Comparison of ENCODE assay signal across 22 cellular contexts in the genomic region with DNA sequence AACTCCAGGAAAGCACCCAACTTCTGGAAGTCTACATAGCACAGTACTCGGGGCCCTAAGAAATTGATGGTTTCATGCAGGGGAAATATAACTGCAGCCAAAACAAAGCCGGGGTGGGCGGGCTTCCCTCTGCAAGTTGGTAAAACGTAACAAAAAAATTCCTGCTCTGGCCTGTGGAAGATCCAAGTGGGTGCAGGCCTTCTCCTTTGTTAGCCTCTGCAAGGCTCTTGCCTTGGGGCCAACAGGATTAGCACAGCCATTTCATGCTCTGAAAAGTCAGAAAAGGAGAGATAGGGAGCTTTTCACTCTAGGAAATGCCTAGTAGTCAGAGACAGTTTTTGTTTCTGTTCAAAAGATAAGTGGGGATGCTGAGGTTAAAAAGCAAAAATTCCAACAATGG.
DNase-seq lines count a peak whose midpoint lies in the region; ATAC-seq and TF ChIP-seq lines count a peak whose summit lies in the region.
"Had no signal": no experiment of that assay in that cellular context is flagged by ENCODE, and none has a peak within 500 bp of the region (broad histone marks: within the 10 kb centered on the region; RNA-seq: fewer than 3 reads in every experiment).

No MANE protein-coding gene starts in this region.

- H3K4me1 Mint-ChIP-seq in CD4-positive, CD25-positive, alpha-beta regulatory T cell: peaks cover 13 to 35% (median 18%) of the 10 kb centered on the region in 4 donors
- peaks cover 14% of the 10 kb centered on the region for H3K4me1 Mint-ChIP-seq in mesothelial cell of epicardium
- H3K4me1 Mint-ChIP-seq in activated T-cell treated with anti-CD3 and anti-CD28 coated beads, Interleukin-2, amount 50 U/mL, for 24 hours (ENCODE audit: low read depth): peaks cover 5% of the 10 kb centered on the region

- H3K9me3 Mint-ChIP-seq in CD4-positive, CD25-positive, alpha-beta regulatory T cell: no peaks in the 10 kb centered on the region
- no peaks in the 10 kb centered on the region for H3K9me3 Mint-ChIP-seq in mesothelial cell of epicardium
- no peaks in the 10 kb centered on the region for H3K9me3 Mint-ChIP-seq in activated T-cell treated with anti-CD3 and anti-CD28 coated beads, Interleukin-2, amount 50 U/mL, for 24 hours

- ATAC-seq in CD4-positive, CD25-positive, alpha-beta regulatory T cell (ENCODE audit: low read depth in 2 of 2): no peak
- ATAC-seq in HG02610 (IDR thresholded peaks at IDR 0.05; ENCODE audit: unreplicated experiment): no peak

- 62% methylated on average over 4 of the region's 4 CpGs for WGBS in HUES64

- no peaks in the 10 kb centered on the region for H3K27me3 ChIP-seq in CD4-positive, CD25-positive, alpha-beta regulatory T cell (ENCODE audit: control insufficient read depth, insufficient read depth, low read length)
- no peaks in the 10 kb centered on the region for H3K27me3 ChIP-seq in HUES64 (ENCODE audit: insufficient read depth, low read length)

- DNase-seq in CD4-positive, CD25-positive, alpha-beta regulatory T cell: no peak
- DNase-seq in cerebellar cortex (ENCODE audit: low spot score) (peak; percentile 39), mesothelial cell of epicardium (ENCODE audit: low spot score in 2 of 2, unreplicated experiment in 2 of 2) (no peak), A172 (ENCODE audit: low spot score) (no peak), DMS79 treated with DMSO at 0.1 percent for 48 hours (lab: John Stamatoyannopoulos, UW) (no peak)
- DNase-seq in activated T-cell treated with anti-CD3 and anti-CD28 coated beads, Interleukin-2, amount 50 U/mL, for 24 hours: no peak
- DNase-seq: 8988T, DMS53, EL, IMR-90, NCI-H1092 treated with DMSO at 0.1 percent for 48 hours, NCI-H1436 treated with DMSO at 0.1 percent for 48 hours, NCI-H1930, NCI-H69, SHP77 treated with DMSO at 0.1 percent for 48 hours had no signal

- no peak overlapping the region for H3K4me3 Mint-ChIP-seq in CD4-positive, CD25-positive, alpha-beta regulatory T cell
- no peak overlapping the region for H3K4me3 Mint-ChIP-seq in mesothelial cell of epicardium
- H3K4me3 Mint-ChIP-seq in activated T-cell treated with anti-CD3 and anti-CD28 coated beads, Interleukin-2, amount 50 U/mL, for 24 hours: no peak overlapping the region

- H3K4me3 ChIP-seq in CD4-positive, CD25-positive, alpha-beta regulatory T cell (ENCODE audit: low read depth, low read length): no peak overlapping the region
- H3K4me3 ChIP-seq in HUES64 (ENCODE audit: low read length): no peak overlapping the region
- H3K4me3 ChIP-seq: HAP-1, SK-N-MC had no signal

- H3K27ac ChIP-seq in CD4-positive, CD25-positive, alpha-beta regulatory T cell (ENCODE audit: insufficient read depth, low read length, poor library complexity, severe bottlenecking): no peak overlapping the region
- peak overlapping the region; percentile 11; the same call in 1 of the 2 replicates for H3K27ac ChIP-seq in HUES64 (ENCODE audit: low read depth, low read length)
- H3K27ac ChIP-seq: C4-2B, KMS-11, RWPE1, SK-N-MC had no signal

- H3K36me3 ChIP-seq in CD4-positive, CD25-positive, alpha-beta regulatory T cell (ENCODE audit: control insufficient read depth, insufficient read depth, low read length): peaks cover 9% of the 10 kb centered on the region
- no peaks in the 10 kb centered on the region; the same call in 1 of the 2 replicates for H3K36me3 ChIP-seq in HUES64 (ENCODE audit: insufficient read depth, low read length)
- H3K36me3 ChIP-seq: HAP-1 had no signal

- H3K9me3 ChIP-seq in CD4-positive, CD25-positive, alpha-beta regulatory T cell (ENCODE audit: control insufficient read depth in 2 of 2, low read length in 2 of 2): no peaks in the 10 kb centered on the region
- no peaks in the 10 kb centered on the region for H3K9me3 ChIP-seq in HUES64 (ENCODE audit: insufficient read depth, low read depth, low read length)
- H3K9me3 ChIP-seq: HAP-1 had no signal

- H3K4me1 ChIP-seq in CD4-positive, CD25-positive, alpha-beta regulatory T cell (ENCODE audit: control insufficient read depth, insufficient read depth, low read length, poor library complexity, severe bottlenecking): no peaks in the 10 kb centered on the region
- H3K4me1 ChIP-seq in HUES64 (ENCODE audit: insufficient read depth, low read length): peaks cover 33% of the 10 kb centered on the region
- H3K4me1 ChIP-seq: HAP-1 had no signal

- H3K9ac ChIP-seq in HUES64 (ENCODE audit: low read depth, low read length): no peak overlapping the region
- H3K9ac ChIP-seq: KMS-11 had no signal

- TF ChIP-seq CTCF in mesothelial cell of epicardium (IDR thresholded peaks at IDR 0.05; ENCODE audit: unreplicated experiment): no peak

- H3K36me3 Mint-ChIP-seq in CD4-positive, CD25-positive, alpha-beta regulatory T cell: peaks cover 11% of the 10 kb centered on the region
- peaks cover 3% of the 10 kb centered on the region for H3K36me3 Mint-ChIP-seq in mesothelial cell of epicardium
- H3K36me3 Mint-ChIP-seq in activated T-cell treated with anti-CD3 and anti-CD28 coated beads, Interleukin-2, amount 50 U/mL, for 24 hours (ENCODE audit: low read depth): peaks cover 13% of the 10 kb centered on the region

- no peaks in the 10 kb centered on the region for H3K27me3 Mint-ChIP-seq in CD4-positive, CD25-positive, alpha-beta regulatory T cell
- H3K27me3 Mint-ChIP-seq in mesothelial cell of epicardium (ENCODE audit: low read depth): no peaks in the 10 kb centered on the region
- no peaks in the 10 kb centered on the region for H3K27me3 Mint-ChIP-seq in activated T-cell treated with anti-CD3 and anti-CD28 coated beads, Interleukin-2, amount 50 U/mL, for 24 hours

- peak overlapping the region in 2 of 3 donors; percentile 36 to 63 for H3K27ac Mint-ChIP-seq in CD4-positive, CD25-positive, alpha-beta regulatory T cell
- H3K27ac Mint-ChIP-seq in mesothelial cell of epicardium: peak overlapping the region; percentile 7
- H3K27ac Mint-ChIP-seq in activated T-cell treated with anti-CD3 and anti-CD28 coated beads, Interleukin-2, amount 50 U/mL, for 24 hours: no peak overlapping the region
